9 cellular contexts compared by ENCODE assay signal in genomic region chr2:197628043-197628500, GRCh38. TPM values are rescaled to one million over a fixed set of nuclear protein-coding genes. Genes with fewer than 3 reads are reported as not detected.
DNase-seq lines count a peak whose midpoint lies in the region; ATAC-seq, FAIRE-seq and TF ChIP-seq lines count a peak whose summit lies in the region.
"Had no signal": no experiment of that assay in that cellular context is flagged by ENCODE, and none has a peak within 500 bp of the region (broad histone marks: within the 10 kb centered on the region; RNA-seq: fewer than 3 reads in every experiment).

No MANE protein-coding gene starts in this region.

- H2BK5ac ChIP-seq in IMR-90 (ENCODE audit: low read depth, low read length, poor library complexity, severe bottlenecking), result no peak overlapping the region

- peaks cover 1% of the 10 kb centered on the region; the same call in 1 of the 2 replicates for H3K36me3 ChIP-seq in IMR-90 (ENCODE audit: control insufficient read depth, insufficient read depth, low read length)

- H2AK5ac ChIP-seq in IMR-90 (ENCODE audit: low read depth, low read length), result no peak overlapping the region

- no peak overlapping the region for H2BK15ac ChIP-seq in IMR-90 (ENCODE audit: low read depth, low read length)

- no peak overlapping the region for H3K4me3 Mint-ChIP-seq in stimulated activated effector memory CD8-positive, alpha-beta T cell treated with anti-CD3 and anti-CD28 coated beads, Interleukin-12 subunit alpha, Interleukin-12 subunit beta, amount 100 ng/mL, for 72 hours

- H3K23ac ChIP-seq in IMR-90 (ENCODE audit: low read depth, low read length), result 0 out of 2 replicates have a peak overlapping the region, but pooled peaks have one; percentile 11

- no peak for TF ChIP-seq CTCF in IMR-90 (conservative IDR thresholded peaks at IDR 0.05; ENCODE audit: low read depth, low read length)
- TF ChIP-seq CTCF in foreskin keratinocyte (conservative IDR thresholded peaks at IDR 0.05), result no peak

- H3K9me1 ChIP-seq in IMR-90 (ENCODE audit: insufficient read depth, low read length), result no peaks in the 10 kb centered on the region; the same call in 1 of the 2 replicates

- H3K4ac ChIP-seq in IMR-90 (ENCODE audit: low read depth, low read length), result no peak overlapping the region

- no CpG with 5 or more reads among the region's 4 CpGs for WGBS in IMR-90 (ENCODE audit: extremely low coverage in 2 of 2, insufficient read length in 1 of 2), 2 experiments

- H3K4me1 ChIP-seq in IMR-90 (ENCODE audit: control insufficient read depth, insufficient read depth, low read length) (peaks cover 4% of the 10 kb centered on the region; the same call in 1 of the 2 replicates), foreskin keratinocyte (peaks cover 8% of the 10 kb centered on the region)

- H3K18ac ChIP-seq in IMR-90 (ENCODE audit: low read depth, low read length), result no peak overlapping the region

- DNase-seq in IMR-90, result peak; percentile 40
- peak; percentile 38 to 51 for DNase-seq in foreskin keratinocyte
- no peak for DNase-seq in stimulated activated effector memory CD8-positive, alpha-beta T cell treated with anti-CD3 and anti-CD28 coated beads, Interleukin-12 subunit alpha, Interleukin-12 subunit beta, amount 100 ng/mL, for 72 hours (ENCODE audit: low spot score in 2 of 2)
- no peak for DNase-seq in dedifferentiated amniotic fluid mesenchymal stem cell (ENCODE audit: extremely low spot score)
- no peak for DNase-seq in DMS 273 (lab: John Stamatoyannopoulos, UW; ENCODE audit: unreplicated experiment)
- no peak for DNase-seq in RCC 7860 (ENCODE audit: low spot score)

- no peak overlapping the region for H3K4me2 ChIP-seq in IMR-90 (ENCODE audit: low read depth, low read length)

- no peak overlapping the region for H3K9ac ChIP-seq in IMR-90 (ENCODE audit: low read depth, low read length)

- peaks cover 4% of the 10 kb centered on the region for H3K9me3 Mint-ChIP-seq in stimulated activated effector memory CD8-positive, alpha-beta T cell treated with anti-CD3 and anti-CD28 coated beads, Interleukin-12 subunit alpha, Interleukin-12 subunit beta, amount 100 ng/mL, for 72 hours

- peak overlapping the region; percentile 47 for H2AFZ ChIP-seq in IMR-90 (replicated peaks; ENCODE audit: low read length, poor library complexity)

- H4K8ac ChIP-seq in IMR-90 (ENCODE audit: low read depth in 2 of 2, low read length in 2 of 2), result peak overlapping the region in 1 of 2 experiments; percentile 5; a peak in 1 of 4 replicates

- no peaks in the 10 kb centered on the region for H3K36me3 Mint-ChIP-seq in stimulated activated effector memory CD8-positive, alpha-beta T cell treated with anti-CD3 and anti-CD28 coated beads, Interleukin-12 subunit alpha, Interleukin-12 subunit beta, amount 100 ng/mL, for 72 hours

- H4K5ac ChIP-seq in IMR-90 (ENCODE audit: low read depth, low read length), result no peak overlapping the region

- TF ChIP-seq POLR2A in IMR-90 (IDR thresholded peaks at IDR 0.05; ENCODE audit: low read depth, low read length), result no peak

- H3K27me3 ChIP-seq in IMR-90 (ENCODE audit: control insufficient read depth, insufficient read depth, low read length) (no peaks in the 10 kb centered on the region), foreskin keratinocyte (no peaks in the 10 kb centered on the region)

- no peaks in the 10 kb centered on the region for H3K9me3 ChIP-seq in IMR-90 (ENCODE audit: control insufficient read depth, insufficient read depth, low read length)

- TF ChIP-seq RAD21 in IMR-90 (IDR thresholded peaks at IDR 0.05; ENCODE audit: low read length), result no peak

- BruUV-seq in IMR-90 (replicated peaks; lab: Mats Ljungman, UMichigan), result no TSS peak

- no peak overlapping the region for H2BK20ac ChIP-seq in IMR-90 (ENCODE audit: low read depth, low read length)

- CTCF ChIA-PET in IMR-90 (lab: Yijun Ruan, JAX), result no interaction called here

- H3K14ac ChIP-seq in IMR-90 (replicated peaks; ENCODE audit: low read depth, low read length), result no peak overlapping the region

- no peak overlapping the region for H3K27ac Mint-ChIP-seq in stimulated activated effector memory CD8-positive, alpha-beta T cell treated with anti-CD3 and anti-CD28 coated beads, Interleukin-12 subunit alpha, Interleukin-12 subunit beta, amount 100 ng/mL, for 72 hours

- no peak overlapping the region for H2AK9ac ChIP-seq in IMR-90 (replicated peaks; ENCODE audit: low read depth, low read length, poor library complexity)

- peak; percentile 65 for ATAC-seq in GM21390 (IDR thresholded peaks at IDR 0.05; ENCODE audit: unreplicated experiment)
- peak; percentile 53 for ATAC-seq in IMR-90 (ENCODE audit: low read depth)
- ATAC-seq in foreskin keratinocyte, result peak; percentile 84
- peak; percentile 24 for ATAC-seq in stimulated activated effector memory CD8-positive, alpha-beta T cell treated with anti-CD3 and anti-CD28 coated beads, Interleukin-12 subunit alpha, Interleukin-12 subunit beta, amount 100 ng/mL, for 72 hours
- no peak for ATAC-seq in GM19452 (IDR thresholded peaks at IDR 0.05; ENCODE audit: unreplicated experiment)
- ATAC-seq: left lobe of liver had no signal

- H3K56ac ChIP-seq in IMR-90 (ENCODE audit: extremely low read depth, insufficient read depth, low read length), result no peak overlapping the region

- intact Hi-C loops in IMR-90 (cut with micrococcal nuclease), result no loop called here

- no peaks in the 10 kb centered on the region for H3K4me1 Mint-ChIP-seq in stimulated activated effector memory CD8-positive, alpha-beta T cell treated with anti-CD3 and anti-CD28 coated beads, Interleukin-12 subunit alpha, Interleukin-12 subunit beta, amount 100 ng/mL, for 72 hours

- dilution Hi-C loops in IMR-90 (cut with HindIII; ENCODE audit: low sequenced_read_pairs, unreplicated experiment), result no loop called here

- no peaks in the 10 kb centered on the region for H3K79me1 ChIP-seq in IMR-90 (ENCODE audit: low read depth in 1 of 2, low read length in 2 of 2)

- H3K27ac ChIP-seq in IMR-90 (ENCODE audit: insufficient read depth, low read length) (peak overlapping the region; percentile 44; the same call in 1 of the 2 replicates), foreskin keratinocyte (no peak overlapping the region)

- no peak overlapping the region for H4K91ac ChIP-seq in IMR-90 (ENCODE audit: insufficient read depth, low read depth, low read length)

- POLR2A ChIA-PET in IMR-90 (lab: Charles Lee; ENCODE audit: unreplicated experiment), result no interaction called here

- FAIRE-seq in RCC 7860 (lab: Jason Lieb, UNC), result no peak

- in situ Hi-C loops in IMR-90 (cut with MboI; ENCODE audit: low sequenced_read_pairs), result no loop called here

- no peak overlapping the region for H2BK120ac ChIP-seq in IMR-90 (ENCODE audit: low read depth, low read length)

- no peaks in the 10 kb centered on the region for H4K20me1 ChIP-seq in IMR-90 (ENCODE audit: insufficient read depth, low read length)

- H3K4me3 ChIP-seq in IMR-90 (ENCODE audit: insufficient read depth, low read depth, low read length), result no peak overlapping the region

TF ChIP-seq in IMR-90, 13 proteins besides CTCF, POLR2A, EP300 and RAD21:
- no peak for TF ChIP-seq RFX5 (IDR thresholded peaks at IDR 0.05; ENCODE audit: low read depth, low read length)
- no peak for TF ChIP-seq USF2 (IDR thresholded peaks at IDR 0.05; ENCODE audit: low read depth, low read length)
- TF ChIP-seq BHLHE40 (IDR thresholded peaks at IDR 0.05; ENCODE audit: low read depth, low read length), result no peak
- no peak for TF ChIP-seq MXI1 (IDR thresholded peaks at IDR 0.05; ENCODE audit: borderline replicate concordance, low read depth, low read length)
- no peak for TF ChIP-seq ELK1 (IDR thresholded peaks at IDR 0.05; ENCODE audit: borderline replicate concordance, low read depth, low read length)
- TF ChIP-seq CEBPB (IDR thresholded peaks at IDR 0.05; ENCODE audit: low read depth, low read length), result no peak
- TF ChIP-seq NFE2L2 (IDR thresholded peaks at IDR 0.05; ENCODE audit: low read depth, low read length), result no peak
- no peak for TF ChIP-seq FOS (IDR thresholded peaks at IDR 0.05; ENCODE audit: low read depth, low read length)
- TF ChIP-seq RCOR1 (IDR thresholded peaks at IDR 0.05; ENCODE audit: insufficient replicate concordance, low read length), result no peak
- no peak for TF ChIP-seq SMC3 (IDR thresholded peaks at IDR 0.05; ENCODE audit: low read depth, low read length)
- no peak for TF ChIP-seq MAFK (IDR thresholded peaks at IDR 0.05; ENCODE audit: low read depth, low read length)
- no peak for TF ChIP-seq MAZ (IDR thresholded peaks at IDR 0.05; ENCODE audit: borderline replicate concordance, low read depth, low read length)
- no peak for TF ChIP-seq CHD1 (IDR thresholded peaks at IDR 0.05; ENCODE audit: low read depth, low read length)

RNA-seq across cellular contexts. Expression of gene RFTN2, which starts 47.3 kb away (rescaled TPM):
- total RNA-seq in IMR-90 (2012; rRNA removed), result 2.3 and 2.5 TPM in 2 replicates
- 0.44 and 0.73 TPM in 2 replicates for polyA plus RNA-seq in IMR-90 (2012; rRNA removed)
- polyA plus RNA-seq in IMR-90 (2012; cell fraction: cytosol; rRNA removed), result 0.19 and 0.31 TPM in 2 replicates
- 0.26 and 1.2 TPM in 2 replicates for polyA plus RNA-seq in IMR-90 (2012; cell fraction: nucleus; rRNA removed; ENCODE audit: low replicate concordance)
- total RNA-seq in foreskin keratinocyte, result not detected in 2 replicates
- polyA plus RNA-seq in foreskin keratinocyte, result not detected in 2 replicates

Comparison
In these comparisons a context has a peak if more than half of its experiments do, and no peak if none do; other contexts are left out.
1. DNase-seq: peak in IMR-90 (single experiment) and foreskin keratinocyte (2 of 2); none in stimulated activated effector memory CD8-positive, alpha-beta T cell treated with anti-CD3 and anti-CD28 coated beads, Interleukin-12 subunit alpha, Interleukin-12 subunit beta, amount 100 ng/mL, for 72 hours (0 of 2), dedifferentiated amniotic fluid mesenchymal stem cell (single experiment), DMS 273 (single experiment) and RCC 7860 (single experiment).